In genomic region chr5:151184316-151185042, GRCh38 we compare ENCODE assay signal across 15 cellular contexts. TPM values are rescaled to one million over a fixed set of nuclear protein-coding genes. Genes with fewer than 3 reads are reported as not detected.
A peak's percentile ranks its signal among the peaks of the same experiment; 100 is the strongest.
DNase-seq lines count a peak whose midpoint lies in the region; ATAC-seq and TF ChIP-seq lines count a peak whose summit lies in the region.
"Had no signal": no experiment of that assay in that cellular context is flagged by ENCODE, and none has a peak within 500 bp of the region (broad histone marks: within the 10 kb centered on the region; RNA-seq: fewer than 3 reads in every experiment).

No MANE protein-coding gene starts in this region.

- TF ChIP-seq CTCF in glutamatergic neuron (IDR thresholded peaks at IDR 0.05; ENCODE audit: partially characterized antibody, unreplicated experiment) (no peak), type B pancreatic cell (conservative IDR thresholded peaks at IDR 0.05) (no peak)

- H3K27me3 Mint-ChIP-seq in activated T-cell treated with anti-CD3 and anti-CD28 coated beads, Interleukin-2, amount 50 U/mL, for 72 hours (ENCODE audit: low read depth), result no peaks in the 10 kb centered on the region
- no peaks in the 10 kb centered on the region for H3K27me3 Mint-ChIP-seq in activated CD8-positive, alpha-beta memory T cell treated with anti-CD3 and anti-CD28 coated beads, Interleukin-2, amount 10 ng/mL, durations not matched to agents 7 days and 5 days
- no peaks in the 10 kb centered on the region for H3K27me3 Mint-ChIP-seq in glutamatergic neuron (ENCODE audit: unreplicated experiment)
- H3K27me3 Mint-ChIP-seq in type B pancreatic cell, result no peaks in the 10 kb centered on the region
- peaks cover 0 to 3% (median 0%) of the 10 kb centered on the region in 3 donors for H3K27me3 Mint-ChIP-seq in immature natural killer cell (ENCODE audit: low read depth in 3 of 3)

- peaks cover 10 to 11% of the 10 kb centered on the region in 2 donors for H3K36me3 Mint-ChIP-seq in activated T-cell treated with anti-CD3 and anti-CD28 coated beads, Interleukin-2, amount 50 U/mL, for 72 hours (ENCODE audit: insufficient read depth in 2 of 2)
- peaks cover 34% of the 10 kb centered on the region for H3K36me3 Mint-ChIP-seq in activated CD8-positive, alpha-beta memory T cell treated with anti-CD3 and anti-CD28 coated beads, Interleukin-2, amount 10 ng/mL, durations not matched to agents 7 days and 5 days
- H3K36me3 Mint-ChIP-seq in glutamatergic neuron (ENCODE audit: unreplicated experiment), result peaks cover 16% of the 10 kb centered on the region
- no peaks in the 10 kb centered on the region for H3K36me3 Mint-ChIP-seq in type B pancreatic cell
- H3K36me3 Mint-ChIP-seq in immature natural killer cell, result peaks cover 30 to 51% (median 36%) of the 10 kb centered on the region in 3 donors

- peak overlapping the region; percentile 68 for H3K27ac Mint-ChIP-seq in activated T-cell treated with anti-CD3 and anti-CD28 coated beads, Interleukin-2, amount 50 U/mL, for 72 hours
- no peak overlapping the region for H3K27ac Mint-ChIP-seq in activated CD8-positive, alpha-beta memory T cell treated with anti-CD3 and anti-CD28 coated beads, Interleukin-2, amount 10 ng/mL, durations not matched to agents 7 days and 5 days
- peak overlapping the region; percentile 28 for H3K27ac Mint-ChIP-seq in glutamatergic neuron (ENCODE audit: unreplicated experiment)
- H3K27ac Mint-ChIP-seq in type B pancreatic cell, result no peak overlapping the region
- peak overlapping the region in 1 of 6 donors; percentile 32 for H3K27ac Mint-ChIP-seq in immature natural killer cell

- CTCF ChIA-PET in activated CD8-positive, alpha-beta memory T cell treated with anti-CD3 and anti-CD28 coated beads, Interleukin-2, amount 10 ng/mL, durations not matched to agents 7 days and 5 days (lab: Charles Lee), result interaction anchor here (1.3 to 1.9 kb wide), 2 partner anchors 17 to 19 kb away, joined by 7 to 8 read pairs; no protein-coding TSS in a partner anchor

- no peak overlapping the region for H3K4me3 Mint-ChIP-seq in activated T-cell treated with anti-CD3 and anti-CD28 coated beads, Interleukin-2, amount 50 U/mL, for 72 hours
- H3K4me3 Mint-ChIP-seq in activated CD8-positive, alpha-beta memory T cell treated with anti-CD3 and anti-CD28 coated beads, Interleukin-2, amount 10 ng/mL, durations not matched to agents 7 days and 5 days, result no peak overlapping the region
- H3K4me3 Mint-ChIP-seq in glutamatergic neuron (ENCODE audit: unreplicated experiment) (no peak overlapping the region), type B pancreatic cell (no peak overlapping the region), immature natural killer cell (no peak overlapping the region)

- no peak for DNase-seq in activated T-cell treated with anti-CD3 and anti-CD28 coated beads, Interleukin-2, amount 50 U/mL, for 72 hours
- DNase-seq in activated T-cell treated with anti-CD3 and anti-CD28 coated beads, Interleukin-2, amount 50 U/mL, for 1 hour, result no peak
- DNase-seq in activated CD8-positive, alpha-beta memory T cell treated with anti-CD3 and anti-CD28 coated beads, Interleukin-2, amount 10 ng/mL, durations not matched to agents 7 days and 5 days, result peak; percentile 7
- DNase-seq in glutamatergic neuron, result no peak
- DNase-seq in ureter (ENCODE audit: low spot score), result peak; percentile 28
- no peak for DNase-seq in type B pancreatic cell (ENCODE audit: extremely low spot score, unreplicated experiment)
- no peak for DNase-seq in immature natural killer cell
- DNase-seq: DMS79, KBM-7, NCI-H1092, NCI-H1694, NCI-H2107, NCI-H69 had no signal

- ATAC-seq in activated T-cell treated with anti-CD3 and anti-CD28 coated beads, Interleukin-2, amount 50 U/mL, for 72 hours (replicated peaks in 1 of 2), result peak in 1 of 2 donors; percentile 42
- no peak for ATAC-seq in activated CD8-positive, alpha-beta memory T cell treated with anti-CD3 and anti-CD28 coated beads, Interleukin-2, amount 10 ng/mL, durations not matched to agents 7 days and 5 days
- ATAC-seq in GM18873 (IDR thresholded peaks at IDR 0.05; ENCODE audit: low FRiP score, unreplicated experiment), result no peak
- ATAC-seq: A549 had no signal

- peaks cover 0 to 7% of the 10 kb centered on the region in 2 donors for H3K9me3 Mint-ChIP-seq in activated T-cell treated with anti-CD3 and anti-CD28 coated beads, Interleukin-2, amount 50 U/mL, for 72 hours
- peaks cover 6% of the 10 kb centered on the region for H3K9me3 Mint-ChIP-seq in activated CD8-positive, alpha-beta memory T cell treated with anti-CD3 and anti-CD28 coated beads, Interleukin-2, amount 10 ng/mL, durations not matched to agents 7 days and 5 days (ENCODE audit: low read depth)
- H3K9me3 Mint-ChIP-seq in glutamatergic neuron (ENCODE audit: unreplicated experiment) (peaks cover 3% of the 10 kb centered on the region), type B pancreatic cell (peaks cover 8% of the 10 kb centered on the region), immature natural killer cell (peaks cover 0 to 7% (median 3%) of the 10 kb centered on the region in 6 donors)

- peaks cover 10% of the 10 kb centered on the region for H3K4me1 Mint-ChIP-seq in activated T-cell treated with anti-CD3 and anti-CD28 coated beads, Interleukin-2, amount 50 U/mL, for 72 hours (ENCODE audit: low read depth)
- H3K4me1 Mint-ChIP-seq in activated CD8-positive, alpha-beta memory T cell treated with anti-CD3 and anti-CD28 coated beads, Interleukin-2, amount 10 ng/mL, durations not matched to agents 7 days and 5 days, result no peaks in the 10 kb centered on the region
- H3K4me1 Mint-ChIP-seq in glutamatergic neuron (ENCODE audit: low read depth, unreplicated experiment) (peaks cover 19% of the 10 kb centered on the region), type B pancreatic cell (ENCODE audit: unreplicated experiment) (peaks cover 16% of the 10 kb centered on the region), immature natural killer cell (peaks cover 9 to 35% of the 10 kb centered on the region in 2 donors)

RNA-seq across cellular contexts. Expression of gene ANXA6, which starts 26.9 kb away (rescaled TPM):
- 100 to 1,000 TPM; 127 to 171 TPM for total RNA-seq in activated T-cell treated with anti-CD3 and anti-CD28 coated beads, Interleukin-2, amount 50 U/mL, for 72 hours
- 100 to 1,000 TPM; 623 to 640 TPM for total RNA-seq in activated CD8-positive, alpha-beta memory T cell treated with anti-CD3 and anti-CD28 coated beads, Interleukin-2, amount 10 ng/mL, durations not matched to agents 7 days and 5 days
- total RNA-seq in glutamatergic neuron (ENCODE audit: unreplicated experiment) (143 TPM), ureter (123 TPM), type B pancreatic cell (ENCODE audit: low replicate concordance) (42.8 and 200 TPM in 2 replicates)
- 100 to 1,000 TPM; 313 to 679 (median 395) TPM for polyA plus RNA-seq in immature natural killer cell

RNA-seq across cellular contexts. Expression of gene CCDC69, which starts 39.4 kb away (rescaled TPM):
- total RNA-seq in activated T-cell treated with anti-CD3 and anti-CD28 coated beads, Interleukin-2, amount 50 U/mL, for 72 hours, result 10 to 100 TPM; 44.8 to 53.1 TPM
- 10 to 100 TPM; 73.1 to 89.1 TPM for total RNA-seq in activated CD8-positive, alpha-beta memory T cell treated with anti-CD3 and anti-CD28 coated beads, Interleukin-2, amount 10 ng/mL, durations not matched to agents 7 days and 5 days
- 2.0 TPM for total RNA-seq in glutamatergic neuron (ENCODE audit: unreplicated experiment)
- 53.4 TPM for total RNA-seq in ureter
- total RNA-seq in type B pancreatic cell (ENCODE audit: low replicate concordance), result 11.2 and 24.3 TPM in 2 replicates
- polyA plus RNA-seq in immature natural killer cell, result 100 to 1,000 TPM in 2 of 3 donors, 10 to 100 TPM in 1; 88.1 to 256 (median 149) TPM

Comparison
In these comparisons a context has a peak if more than half of its experiments do, and no peak if none do; other contexts are left out.
1. DNase-seq: peak in activated CD8-positive, alpha-beta memory T cell treated with anti-CD3 and anti-CD28 coated beads, Interleukin-2, amount 10 ng/mL, durations not matched to agents 7 days and 5 days (single experiment) and ureter (single experiment); none in activated T-cell treated with anti-CD3 and anti-CD28 coated beads, Interleukin-2, amount 50 U/mL, for 72 hours (0 of 2), activated T-cell treated with anti-CD3 and anti-CD28 coated beads, Interleukin-2, amount 50 U/mL, for 1 hour (single experiment), glutamatergic neuron (single experiment), type B pancreatic cell (single experiment) and immature natural killer cell (0 of 3).
2. H3K27ac Mint-ChIP-seq: peak in activated T-cell treated with anti-CD3 and anti-CD28 coated beads, Interleukin-2, amount 50 U/mL, for 72 hours (single experiment) and glutamatergic neuron (single experiment); none in activated CD8-positive, alpha-beta memory T cell treated with anti-CD3 and anti-CD28 coated beads, Interleukin-2, amount 10 ng/mL, durations not matched to agents 7 days and 5 days (single experiment) and type B pancreatic cell (single experiment).